8 cellular contexts compared by ENCODE assay signal in the genomic region with DNA sequence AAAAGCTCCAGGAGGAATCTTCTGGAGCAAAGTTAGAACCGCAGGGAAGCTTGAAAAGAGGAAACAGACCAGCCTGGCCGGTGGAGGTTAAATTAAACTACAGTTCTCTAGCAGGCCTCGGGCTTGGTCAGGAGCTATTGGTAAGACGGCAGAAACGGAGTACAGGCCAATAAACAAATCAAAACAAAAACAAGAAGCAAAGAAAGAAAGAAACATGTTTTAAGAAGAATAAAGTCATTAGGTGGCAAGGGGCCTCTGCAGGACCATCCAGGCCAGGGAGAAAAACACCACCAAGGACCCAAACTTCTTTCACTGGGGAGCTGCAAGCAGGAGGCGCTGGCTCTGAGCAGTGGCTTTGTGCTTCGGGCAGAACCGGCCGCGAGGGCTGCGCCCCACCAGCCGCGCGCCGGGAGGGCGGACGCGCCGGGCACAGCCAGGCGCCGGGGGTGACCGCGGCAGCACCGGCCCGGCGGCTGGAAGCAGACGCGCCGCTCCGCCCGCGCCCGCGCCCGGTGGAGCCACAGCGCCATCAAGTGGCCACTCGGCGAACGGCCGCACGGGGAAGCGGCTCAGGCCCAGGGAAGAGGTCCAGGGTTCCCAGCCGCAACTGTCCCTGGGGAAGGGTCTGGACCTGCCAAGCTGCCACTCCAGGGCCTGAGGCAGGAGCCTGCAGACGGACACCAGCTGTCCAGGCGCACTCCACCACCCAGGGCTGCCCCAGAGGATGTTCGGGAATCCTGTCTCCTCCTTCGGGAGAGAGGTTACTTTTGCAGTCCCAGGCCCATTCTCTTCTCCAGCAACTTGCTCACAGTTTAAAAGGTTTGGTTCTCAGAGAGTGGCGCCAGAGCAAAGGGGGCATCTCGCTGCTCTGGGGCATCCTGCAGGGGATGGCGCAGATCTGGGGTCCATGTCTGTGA.
DNase-seq lines count a peak whose midpoint lies in the region; ATAC-seq and TF ChIP-seq lines count a peak whose summit lies in the region.

No MANE protein-coding gene starts in this region.

- no peaks in the 10 kb centered on the region for H3K36me3 ChIP-seq in Panc1 (ENCODE audit: control insufficient read depth, insufficient read depth, low read length)
- H3K36me3 ChIP-seq in neural progenitor cell: no peaks in the 10 kb centered on the region
- H3K36me3 ChIP-seq in tibial artery: no peaks in the 10 kb centered on the region

- intact Hi-C loops in Panc1 (cut with micrococcal nuclease; ENCODE audit: unreplicated experiment) (loop anchor here (2.0 to 10.0 kb wide), 2 partner anchors 417 to 1065 kb away; no protein-coding TSS in a partner anchor), tibial artery (cut with DNase I; ENCODE audit: low total_unique reads) (loop anchor here (10.0 kb wide), 1 partner anchor 1905 kb away; no protein-coding TSS in a partner anchor)
- intact Hi-C loops in activated T-helper 2 cell treated with anti-CD3 and anti-CD28 coated beads, Interferon-gamma antibody, Interleukin-2, Interleukin-4, amounts not matched to agents 10 μg/mL and 5 μg/mL and 100 μg/mL, durations not matched to agents 14 hours and 24 hours and 36 hours (cut with micrococcal nuclease): loop anchor here (5.0 kb wide), 2 partner anchors 423 to 1903 kb away; no protein-coding TSS in a partner anchor

- H3K4me3 Mint-ChIP-seq in activated T-helper 2 cell treated with anti-CD3 and anti-CD28 coated beads, Interferon-gamma antibody, Interleukin-2, Interleukin-4, amounts not matched to agents 10 μg/mL and 5 μg/mL and 100 μg/mL, durations not matched to agents 14 hours and 24 hours and 36 hours (ENCODE audit: low read depth): no peak overlapping the region
- peak overlapping the region; percentile 75 for H3K4me3 Mint-ChIP-seq in neural progenitor cell

- no peaks in the 10 kb centered on the region for H3K9me3 Mint-ChIP-seq in activated T-helper 2 cell treated with anti-CD3 and anti-CD28 coated beads, Interferon-gamma antibody, Interleukin-2, Interleukin-4, amounts not matched to agents 10 μg/mL and 5 μg/mL and 100 μg/mL, durations not matched to agents 14 hours and 24 hours and 36 hours
- peaks cover 17% of the 10 kb centered on the region for H3K9me3 Mint-ChIP-seq in neural progenitor cell

- peaks cover 24% of the 10 kb centered on the region for H3F3A ChIP-seq in neural progenitor cell (ENCODE audit: low read depth)

- no TSS peak for BruUV-seq in Panc1 (replicated peaks; lab: Mats Ljungman, UMichigan)

- H3K9me3 ChIP-seq in Panc1 (ENCODE audit: control insufficient read depth, insufficient read depth, low read depth, low read length) (no peaks in the 10 kb centered on the region; the same call in 1 of the 2 replicates), neural progenitor cell (ENCODE audit: low read depth) (no peaks in the 10 kb centered on the region), tibial artery (no peaks in the 10 kb centered on the region)

- no peaks in the 10 kb centered on the region for H3K27me3 ChIP-seq in Panc1 (ENCODE audit: control insufficient read depth, insufficient read depth, low read length)
- no peaks in the 10 kb centered on the region for H3K27me3 ChIP-seq in neural progenitor cell
- peaks cover 0 to 9% of the 10 kb centered on the region in 2 donors for H3K27me3 ChIP-seq in tibial artery

- H3K4me1 ChIP-seq in Panc1 (ENCODE audit: control insufficient read depth, insufficient read depth, low read length): peaks cover 70% of the 10 kb centered on the region
- H3K4me1 ChIP-seq in neural progenitor cell: peaks cover 27% of the 10 kb centered on the region
- peaks cover 0 to 12% (median 3%) of the 10 kb centered on the region in 4 donors for H3K4me1 ChIP-seq in tibial artery

- H3K27ac ChIP-seq in Panc1 (ENCODE audit: low read length) (peak overlapping the region; percentile 86), neural progenitor cell (no peak overlapping the region), tibial artery (no peak overlapping the region)

- H3K4me3 ChIP-seq in Panc1 (ENCODE audit: low read depth in 2 of 2, low read length in 2 of 2): peak overlapping the region; percentile 21 to 39
- H3K4me3 ChIP-seq in fibroblast of villous mesenchyme (ENCODE audit: low read depth, low read length): peak overlapping the region; percentile 44
- H3K4me3 ChIP-seq in neural progenitor cell: no peak overlapping the region
- peak overlapping the region in 1 of 2 donors; percentile 31 for H3K4me3 ChIP-seq in tibial artery

- ATAC-seq in GM21423 (IDR thresholded peaks at IDR 0.05; ENCODE audit: unreplicated experiment): peak; percentile 95
- peak; percentile 94 for ATAC-seq in Panc1

- CTCF ChIA-PET in Panc1 (lab: Charles Lee): interaction anchor here (0.5 to 1.6 kb wide), 7 partner anchors 10 to 667 kb away, joined by 3 to 6 read pairs (median 3); no protein-coding TSS in a partner anchor

- H3K4me1 Mint-ChIP-seq in activated T-helper 2 cell treated with anti-CD3 and anti-CD28 coated beads, Interferon-gamma antibody, Interleukin-2, Interleukin-4, amounts not matched to agents 10 μg/mL and 5 μg/mL and 100 μg/mL, durations not matched to agents 14 hours and 24 hours and 36 hours (ENCODE audit: low read depth): peaks cover 2% of the 10 kb centered on the region
- H3K4me1 Mint-ChIP-seq in neural progenitor cell: peaks cover 37% of the 10 kb centered on the region

- H3K27me3 Mint-ChIP-seq in activated T-helper 2 cell treated with anti-CD3 and anti-CD28 coated beads, Interferon-gamma antibody, Interleukin-2, Interleukin-4, amounts not matched to agents 10 μg/mL and 5 μg/mL and 100 μg/mL, durations not matched to agents 14 hours and 24 hours and 36 hours (ENCODE audit: low read depth): peaks cover 9% of the 10 kb centered on the region
- H3K27me3 Mint-ChIP-seq in neural progenitor cell (ENCODE audit: insufficient read depth, low read depth): peaks cover 3% of the 10 kb centered on the region

- peak overlapping the region; percentile 14 for H3K27ac Mint-ChIP-seq in activated T-helper 2 cell treated with anti-CD3 and anti-CD28 coated beads, Interferon-gamma antibody, Interleukin-2, Interleukin-4, amounts not matched to agents 10 μg/mL and 5 μg/mL and 100 μg/mL, durations not matched to agents 14 hours and 24 hours and 36 hours
- H3K27ac Mint-ChIP-seq in neural progenitor cell: no peak overlapping the region

- TF ChIP-seq CTCF in Panc1 (IDR thresholded peaks at IDR 0.05): peak; percentile 99
- TF ChIP-seq CTCF in fibroblast of villous mesenchyme (IDR thresholded peaks at IDR 0.05; ENCODE audit: insufficient read depth, low read depth, low read length): peak; percentile 78
- TF ChIP-seq CTCF in neural progenitor cell (IDR thresholded peaks at IDR 0.05): peak; percentile 74
- TF ChIP-seq CTCF in tibial artery (IDR thresholded peaks at IDR 0.05): peak; percentile 88 to 99

- DNase-seq in DMS153 (lab: John Stamatoyannopoulos, UW): peak; percentile 47
- DNase-seq in HUDEP-2 (lab: John Stamatoyannopoulos, UW; ENCODE audit: unreplicated experiment in 76 of 76): peak in 49 of 76 experiments; percentile 1 to 72 (median 33)
- DNase-seq in Panc1 (ENCODE audit: low read depth, low spot score): no peak
- DNase-seq in activated T-helper 2 cell treated with anti-CD3 and anti-CD28 coated beads, Interferon-gamma antibody, Interleukin-2, Interleukin-4, amounts not matched to agents 10 μg/mL and 5 μg/mL and 100 μg/mL, durations not matched to agents 14 hours and 24 hours and 36 hours (ENCODE audit: low spot score): peak; percentile 37
- DNase-seq in fibroblast of villous mesenchyme (ENCODE audit: low read depth): peak; percentile 63
- peak; percentile 89 for DNase-seq in neural progenitor cell (ENCODE audit: low spot score)
- peak; percentile 36 to 80 for DNase-seq in tibial artery

- in situ Hi-C loops in Panc1 (cut with HindIII; ENCODE audit: low pct_unique_long_range_greater_than_20kb, low sequenced_read_pairs): no loop called here

- H4K20me1 ChIP-seq in neural progenitor cell (ENCODE audit: low read depth): no peaks in the 10 kb centered on the region

- peak overlapping the region; percentile 57 for H3K4me2 ChIP-seq in neural progenitor cell

- no peaks in the 10 kb centered on the region for H3K36me3 Mint-ChIP-seq in activated T-helper 2 cell treated with anti-CD3 and anti-CD28 coated beads, Interferon-gamma antibody, Interleukin-2, Interleukin-4, amounts not matched to agents 10 μg/mL and 5 μg/mL and 100 μg/mL, durations not matched to agents 14 hours and 24 hours and 36 hours (ENCODE audit: low read depth)
- no peaks in the 10 kb centered on the region for H3K36me3 Mint-ChIP-seq in neural progenitor cell

- H3K9ac ChIP-seq in neural progenitor cell: no peak overlapping the region

- POLR2A ChIA-PET in Panc1 (lab: Charles Lee): interaction anchor here (0.5 kb wide), 1 partner anchor 419 kb away, joined by 6 read pairs; a partner anchor contains a TSS

- no peaks in the 10 kb centered on the region for H3K79me2 ChIP-seq in neural progenitor cell (ENCODE audit: low read depth)

- no peak overlapping the region for H2AFZ ChIP-seq in neural progenitor cell (replicated peaks)
